Comparison of ENCODE assay signal across 18 cellular contexts in genomic region chr1:172967936-172968335, GRCh38.
DNase-seq lines count a peak whose midpoint lies in the region; ATAC-seq, FAIRE-seq and TF ChIP-seq lines count a peak whose summit lies in the region.
"Had no signal": no experiment of that assay in that cellular context is flagged by ENCODE, and none has a peak within 500 bp of the region (broad histone marks: within the 10 kb centered on the region; RNA-seq: fewer than 3 reads in every experiment).

No MANE protein-coding gene starts in this region.

- H4K91ac ChIP-seq in mesenchymal stem cell (ENCODE audit: low read length) = no peak overlapping the region

- no peak overlapping the region for H2BK15ac ChIP-seq in mesenchymal stem cell (ENCODE audit: low read depth, poor library complexity, severe bottlenecking)

- H3K27ac ChIP-seq in mesenchymal stem cell (ENCODE audit: low read length, poor library complexity, severe bottlenecking) (peak overlapping the region; percentile 49), small intestine (ENCODE audit: low read depth in 1 of 2, low read length in 1 of 2) (no peak overlapping the region), body of pancreas (no peak overlapping the region)
- H3K27ac ChIP-seq: BLaER1, PC-9 had no signal

- no peaks in the 10 kb centered on the region for H3K79me1 ChIP-seq in mesenchymal stem cell (replicated peaks; ENCODE audit: low read length, poor library complexity, severe bottlenecking)

- in situ Hi-C loops in G401 (cut with HindIII; ENCODE audit: low sequenced_read_pairs) = no loop called here

- H3K4me3 Mint-ChIP-seq in HFFc6 (no peak overlapping the region), endothelial cell (ENCODE audit: unreplicated experiment) (no peak overlapping the region)
- no peak overlapping the region for H3K4me3 Mint-ChIP-seq in activated T-helper 17 cell treated with anti-CD3 and anti-CD28 coated beads, Interleukin-2, amount 50 U/mL, for 72 hours
- H3K4me3 Mint-ChIP-seq: CD8-positive, alpha-beta memory T cell; H9 had no signal

- no peak for FAIRE-seq in small intestine (lab: Jason Lieb, UNC)
- FAIRE-seq: HTR-8/SVneo, K562 had no signal

- peaks cover 7% of the 10 kb centered on the region; the same call in 1 of the 2 replicates for H3K9me3 Mint-ChIP-seq in HFFc6
- no peaks in the 10 kb centered on the region for H3K9me3 Mint-ChIP-seq in activated T-helper 17 cell treated with anti-CD3 and anti-CD28 coated beads, Interleukin-2, amount 50 U/mL, for 72 hours
- H3K9me3 Mint-ChIP-seq in endothelial cell (ENCODE audit: unreplicated experiment) = no peaks in the 10 kb centered on the region
- H3K9me3 Mint-ChIP-seq: CD8-positive, alpha-beta memory T cell had no signal

- H3K36me3 Mint-ChIP-seq in HFFc6 (ENCODE audit: low read depth) (peaks cover 16% of the 10 kb centered on the region), endothelial cell (ENCODE audit: low read depth, unreplicated experiment) (no peaks in the 10 kb centered on the region)
- no peaks in the 10 kb centered on the region for H3K36me3 Mint-ChIP-seq in activated T-helper 17 cell treated with anti-CD3 and anti-CD28 coated beads, Interleukin-2, amount 50 U/mL, for 72 hours (ENCODE audit: low read depth)
- H3K36me3 Mint-ChIP-seq: CD8-positive, alpha-beta memory T cell had no signal

- no peak for ATAC-seq in activated T-helper 17 cell treated with anti-CD3 and anti-CD28 coated beads, Interleukin-2, amount 50 U/mL, for 72 hours (replicated peaks)
- no peak for ATAC-seq in body of pancreas
- ATAC-seq: K562 had no signal

- no peak overlapping the region for H3K9ac ChIP-seq in mesenchymal stem cell (ENCODE audit: low read length)
- H3K9ac ChIP-seq: BLaER1 had no signal

- intact Hi-C loops in body of pancreas (cut with DNase I) = no loop called here

- no peaks in the 10 kb centered on the region for H3K9me3 ChIP-seq in mesenchymal stem cell (ENCODE audit: control insufficient read depth, low read length)
- H3K9me3 ChIP-seq in small intestine (ENCODE audit: control insufficient read depth, low read depth) = no peaks in the 10 kb centered on the region
- no peaks in the 10 kb centered on the region for H3K9me3 ChIP-seq in body of pancreas
- H3K9me3 ChIP-seq: BLaER1 had no signal

- no peak overlapping the region for H2BK12ac ChIP-seq in mesenchymal stem cell (ENCODE audit: low read length in 2 of 2)

- TF ChIP-seq POLR2A in body of pancreas (IDR thresholded peaks at IDR 0.05) = no peak

- H2AK5ac ChIP-seq in mesenchymal stem cell (ENCODE audit: low read length, severe bottlenecking) = no peak overlapping the region

- DNase-seq in AG20443 (ENCODE audit: low spot score) (peak; percentile 15), HFFc6 (no peak), mesenchymal stem cell (no peak), small intestine (no peak), G401 (ENCODE audit: low spot score) (no peak), endothelial cell (ENCODE audit: low spot score) (no peak), body of pancreas (no peak)
- DNase-seq: CD8-positive, alpha-beta memory T cell; DMS 273 treated with DMSO at 0.1 percent for 48 hours; H9; NCI-H1694; NCI-H446; NCI-H748 treated with DMSO at 0.1 percent for 48 hours; PC-9 had no signal

- no peak overlapping the region for H3K23ac ChIP-seq in mesenchymal stem cell (ENCODE audit: low read length in 2 of 2)

- H3K4ac ChIP-seq in mesenchymal stem cell (ENCODE audit: low read depth in 1 of 2, low read length in 2 of 2) = no peak overlapping the region

- no peak overlapping the region for H2BK120ac ChIP-seq in mesenchymal stem cell (ENCODE audit: low read depth, low read length)

- H3K27ac Mint-ChIP-seq in HFFc6 (peak overlapping the region; percentile 84), endothelial cell (ENCODE audit: unreplicated experiment) (no peak overlapping the region)
- peak overlapping the region; percentile 6 for H3K27ac Mint-ChIP-seq in activated T-helper 17 cell treated with anti-CD3 and anti-CD28 coated beads, Interleukin-2, amount 50 U/mL, for 72 hours
- H3K27ac Mint-ChIP-seq: H9 had no signal

- H2AFZ ChIP-seq in mesenchymal stem cell (ENCODE audit: low read depth, low read length) = no peak overlapping the region
- H2AFZ ChIP-seq: PC-9 had no signal

- H3K4me1 Mint-ChIP-seq in HFFc6 (ENCODE audit: low read depth) (peaks cover 83% of the 10 kb centered on the region), endothelial cell (ENCODE audit: unreplicated experiment) (no peaks in the 10 kb centered on the region)
- H3K4me1 Mint-ChIP-seq in activated T-helper 17 cell treated with anti-CD3 and anti-CD28 coated beads, Interleukin-2, amount 50 U/mL, for 72 hours = peaks cover 9% of the 10 kb centered on the region
- H3K4me1 Mint-ChIP-seq: CD8-positive, alpha-beta memory T cell had no signal

- no peaks in the 10 kb centered on the region for H3K27me3 ChIP-seq in mesenchymal stem cell (ENCODE audit: control insufficient read depth in 1 of 2, insufficient read depth in 1 of 2, low read length in 2 of 2)
- no peaks in the 10 kb centered on the region for H3K27me3 ChIP-seq in small intestine (ENCODE audit: control insufficient read depth in 2 of 2, insufficient read depth in 2 of 2, low read length in 2 of 2)
- H3K27me3 ChIP-seq in body of pancreas = no peaks in the 10 kb centered on the region
- H3K27me3 ChIP-seq: BLaER1 had no signal

- TF ChIP-seq CTCF in HFFc6 (IDR thresholded peaks at IDR 0.05) (no peak), endothelial cell (IDR thresholded peaks at IDR 0.05; ENCODE audit: unreplicated experiment) (no peak), body of pancreas (IDR thresholded peaks at IDR 0.05) (no peak)

- H3K4me1 ChIP-seq in mesenchymal stem cell (ENCODE audit: control insufficient read depth, insufficient read depth, low read depth, low read length) = peaks cover 6% of the 10 kb centered on the region
- H3K4me1 ChIP-seq in small intestine (ENCODE audit: control insufficient read depth in 2 of 2, insufficient read depth in 1 of 2, low read depth in 1 of 2, low read length in 1 of 2) = no peaks in the 10 kb centered on the region
- peaks cover 21% of the 10 kb centered on the region for H3K4me1 ChIP-seq in body of pancreas
- H3K4me1 ChIP-seq: BLaER1 had no signal

- peaks cover 1% of the 10 kb centered on the region; the same call in 1 of the 2 replicates for H3K27me3 Mint-ChIP-seq in HFFc6 (ENCODE audit: insufficient read depth)
- H3K27me3 Mint-ChIP-seq in activated T-helper 17 cell treated with anti-CD3 and anti-CD28 coated beads, Interleukin-2, amount 50 U/mL, for 72 hours = peaks cover 3% of the 10 kb centered on the region
- no peaks in the 10 kb centered on the region for H3K27me3 Mint-ChIP-seq in endothelial cell (ENCODE audit: unreplicated experiment)
- H3K27me3 Mint-ChIP-seq: CD8-positive, alpha-beta memory T cell had no signal

- H3K4me3 ChIP-seq in mesenchymal stem cell (ENCODE audit: insufficient read depth in 1 of 2, low read depth in 1 of 2, low read length in 2 of 2) (no peak overlapping the region), small intestine (ENCODE audit: low read depth in 1 of 2, low read length in 2 of 2) (no peak overlapping the region), body of pancreas (no peak overlapping the region)
- H3K4me3 ChIP-seq: BLaER1, K562, PC-9 had no signal

- no peak overlapping the region for H3K18ac ChIP-seq in mesenchymal stem cell (ENCODE audit: low read depth in 1 of 2, low read length in 2 of 2)

- no peak overlapping the region for H2BK5ac ChIP-seq in mesenchymal stem cell (ENCODE audit: low read depth, low read length, poor library complexity, severe bottlenecking)

- no peak overlapping the region for H4K8ac ChIP-seq in mesenchymal stem cell (ENCODE audit: low read length)

- H3K14ac ChIP-seq in mesenchymal stem cell (ENCODE audit: low read length in 2 of 2) = no peak overlapping the region

- no peak overlapping the region for H3K4me2 ChIP-seq in mesenchymal stem cell (ENCODE audit: low read length, poor library complexity, severe bottlenecking)
- H3K4me2 ChIP-seq: BLaER1, PC-9 had no signal

- H3K36me3 ChIP-seq in mesenchymal stem cell (ENCODE audit: control insufficient read depth in 1 of 2, insufficient read depth in 2 of 2, low read depth in 1 of 2, low read length in 2 of 2) (no peaks in the 10 kb centered on the region), small intestine (ENCODE audit: control insufficient read depth in 2 of 2, insufficient read depth in 2 of 2, low read length in 2 of 2) (no peaks in the 10 kb centered on the region), body of pancreas (replicated peaks in 1 of 2; ENCODE audit: insufficient read depth in 1 of 2, low read depth in 2 of 2) (no peaks in the 10 kb centered on the region)
- H3K36me3 ChIP-seq: BLaER1 had no signal
